28 cellular contexts compared by ENCODE assay signal in genomic region chr2:150778828-150779227, GRCh38.
DNase-seq lines count a peak whose midpoint lies in the region; ATAC-seq, FAIRE-seq and TF ChIP-seq lines count a peak whose summit lies in the region.
"Had no signal": no experiment of that assay in that cellular context is flagged by ENCODE, and none has a peak within 500 bp of the region (broad histone marks: within the 10 kb centered on the region; RNA-seq: fewer than 3 reads in every experiment).

No MANE protein-coding gene starts in this region.

- H2AFZ ChIP-seq in HepG2 (ENCODE audit: low read length) (no peak overlapping the region), endothelial cell of umbilical vein (ENCODE audit: low read depth, low read length) (no peak overlapping the region)
- H2AFZ ChIP-seq: parathyroid adenoma had no signal

- no peak for DNase-seq in HepG2 (ENCODE audit: low spot score)
- peak; percentile 80 for DNase-seq in endothelial cell of umbilical vein (ENCODE audit: low read depth, low spot score)
- no peak for DNase-seq in mesothelial cell of epicardium (ENCODE audit: low spot score in 2 of 2, unreplicated experiment in 2 of 2)
- DNase-seq in testis = peak; percentile 32
- no peak for DNase-seq in cerebellar nuclear complex (lab: John Stamatoyannopoulos, UW)
- no peak for DNase-seq in germinal center (ENCODE audit: low spot score)
- DNase-seq: activated CD4-positive, alpha-beta T cell treated with anti-CD3 and anti-CD28 coated beads for 48 hours; activated CD8-positive, alpha-beta memory T cell treated with anti-CD3 and anti-CD28 coated beads, Interleukin-2, amount 10 ng/mL, durations not matched to agents 7 days and 5 days; BE2C; body of pancreas; COR-L47; GOT3; naive B cell; NCI-H1092 treated with DMSO at 0.1 percent for 48 hours; NCI-H1930; NCI-H748 treated with DMSO at 0.1 percent for 48 hours; SHP77; substantia nigra; SW 1271 had no signal

- H3K4me2 ChIP-seq in HepG2 (ENCODE audit: low read depth, low read length) (no peak overlapping the region), endothelial cell of umbilical vein (ENCODE audit: insufficient read depth, low read length) (peak overlapping the region; percentile 20)

- TF ChIP-seq RAD21 in liver (IDR thresholded peaks at IDR 0.05) (no peak), HepG2 (CRISPR knock-in tag; IDR thresholded peaks at IDR 0.05) (no peak)

- no peak for TF ChIP-seq EP300 in HepG2 (IDR thresholded peaks at IDR 0.05; ENCODE audit: low read depth in 2 of 2, low read length in 2 of 2)
- TF ChIP-seq EP300 in HepG2 (CRISPR knock-in tag; IDR thresholded peaks at IDR 0.05; ENCODE audit: borderline replicate concordance) = no peak

- H3K27ac ChIP-seq in liver (ENCODE audit: low read depth in 1 of 2, low read length in 2 of 2) = no peak overlapping the region
- no peak overlapping the region for H3K27ac ChIP-seq in HepG2 (ENCODE audit: extremely low read length, insufficient read depth, low read length)
- H3K27ac ChIP-seq in endothelial cell of umbilical vein (ENCODE audit: insufficient read depth, low read depth, low read length) = no peak overlapping the region
- H3K27ac ChIP-seq in testis = no peak overlapping the region
- H3K27ac ChIP-seq: body of pancreas, coronary artery, parathyroid adenoma had no signal

- H3K4me3 ChIP-seq in liver (ENCODE audit: low read depth in 1 of 3, low read length in 3 of 3) (no peak overlapping the region), HepG2 (replicated peaks in 1 of 3; ENCODE audit: insufficient read depth in 1 of 3, low read depth in 2 of 3, low read length in 3 of 3) (no peak overlapping the region), endothelial cell of umbilical vein (replicated peaks in 1 of 3; ENCODE audit: insufficient read depth in 1 of 3, low read depth in 1 of 3, low read length in 3 of 3) (no peak overlapping the region), testis (no peak overlapping the region)
- H3K4me3 ChIP-seq: body of pancreas, coronary artery had no signal

- in situ Hi-C loops in HepG2 (cut with HindIII; ENCODE audit: extremely low pct_ligation_motif_present, low pct_unique_long_range_greater_than_20kb) = no loop called here

- no peaks in the 10 kb centered on the region for H3K4me1 ChIP-seq in liver (ENCODE audit: control insufficient read depth in 4 of 4, insufficient read depth in 4 of 4, low read length in 3 of 4)
- no peaks in the 10 kb centered on the region for H3K4me1 ChIP-seq in HepG2 (ENCODE audit: insufficient read depth, low read length)
- peaks cover 12% of the 10 kb centered on the region for H3K4me1 ChIP-seq in endothelial cell of umbilical vein (ENCODE audit: control insufficient read depth, extremely low read depth, insufficient read depth, low read length)
- peaks cover 4% of the 10 kb centered on the region for H3K4me1 ChIP-seq in testis
- H3K4me1 ChIP-seq: BE2C, body of pancreas, parathyroid adenoma had no signal

- FAIRE-seq in HepG2 (lab: Jason Lieb, UNC) (no peak), endothelial cell of umbilical vein (lab: Jason Lieb, UNC) (peak; percentile 97)
- FAIRE-seq: A204.1, keratinocyte had no signal

- CTCF ChIA-PET in HepG2 (lab: Yijun Ruan, JAX; ENCODE audit: low intra/inter-chr PET ratio, low total read pairs) (no interaction called here), endothelial cell of umbilical vein (lab: Charles Lee) (interaction anchor here (1.3 to 1.4 kb wide), 4 partner anchors 9 to 273 kb away, joined by 3 to 5 read pairs (median 4); no protein-coding TSS in a partner anchor)

- H3K9me3 Mint-ChIP-seq in mesothelial cell of epicardium = no peaks in the 10 kb centered on the region
- H3K9me3 Mint-ChIP-seq: activated T-helper 17 cell treated with anti-CD3 and anti-CD28 coated beads, Interleukin-2, amount 50 U/mL, for 72 hours; memory B cell had no signal

- H3K36me3 ChIP-seq in liver (ENCODE audit: control insufficient read depth in 4 of 4, insufficient read depth in 3 of 4, low read depth in 1 of 4, low read length in 3 of 4) (no peaks in the 10 kb centered on the region), HepG2 (replicated peaks in 1 of 2; ENCODE audit: control insufficient read depth in 1 of 2, insufficient read depth in 2 of 2, low read length in 2 of 2) (no peaks in the 10 kb centered on the region), endothelial cell of umbilical vein (ENCODE audit: control insufficient read depth in 2 of 2, extremely low read depth in 1 of 2, insufficient read depth in 2 of 2, low read length in 2 of 2) (no peaks in the 10 kb centered on the region), testis (ENCODE audit: low read depth, missing control alignments) (no peaks in the 10 kb centered on the region)
- H3K36me3 ChIP-seq: BE2C had no signal

- 62% methylated on average over 1 of the region's 1 CpG for WGBS in liver
- WGBS in HepG2 (ENCODE audit: low lambda C conversion rate) = 44% methylated on average over 1 of the region's 1 CpG
- WGBS in testis, 2 donors = 5 to 30% methylated on average over 1 of the region's 1 CpG

- peaks cover 33% of the 10 kb centered on the region for H3K4me1 Mint-ChIP-seq in mesothelial cell of epicardium
- H3K4me1 Mint-ChIP-seq: activated CD8-positive, alpha-beta memory T cell treated with anti-CD3 and anti-CD28 coated beads, Interleukin-2, amount 10 ng/mL, durations not matched to agents 7 days and 5 days; activated T-helper 17 cell treated with anti-CD3 and anti-CD28 coated beads, Interleukin-2, amount 50 U/mL, for 72 hours; memory B cell; naive B cell had no signal

- TF ChIP-seq POLR2A in HepG2 (IDR thresholded peaks at IDR 0.05; ENCODE audit: insufficient read depth in 1 of 2, low read depth in 2 of 2, low read length in 2 of 2) (no peak), endothelial cell of umbilical vein (IDR thresholded peaks at IDR 0.05; ENCODE audit: low read depth, low read length) (no peak), testis (IDR thresholded peaks at IDR 0.05) (no peak)

- ATAC-seq in HepG2 (no peak), HG03025 (IDR thresholded peaks at IDR 0.05; ENCODE audit: low FRiP score, unreplicated experiment) (no peak)
- ATAC-seq: activated CD8-positive, alpha-beta memory T cell treated with anti-CD3 and anti-CD28 coated beads, Interleukin-2, amount 10 ng/mL, durations not matched to agents 7 days and 5 days; activated T-helper 17 cell treated with anti-CD3 and anti-CD28 coated beads, Interleukin-2, amount 50 U/mL, for 72 hours; body of pancreas had no signal

- H3K79me2 ChIP-seq in HepG2 (ENCODE audit: insufficient read depth, low read length) (no peaks in the 10 kb centered on the region), endothelial cell of umbilical vein (ENCODE audit: control insufficient read depth, insufficient read depth, low read length) (no peaks in the 10 kb centered on the region)
- H3K79me2 ChIP-seq: parathyroid adenoma had no signal

- intact Hi-C loops in HepG2 (cut with micrococcal nuclease; ENCODE audit: unreplicated experiment) (no loop called here), endothelial cell of umbilical vein (cut with micrococcal nuclease) (loop anchor here (10.0 kb wide), 1 partner anchor 1184 kb away; no protein-coding TSS in a partner anchor), testis (cut with DNase I; ENCODE audit: low total_unique reads) (no loop called here)

- dilution Hi-C loops in endothelial cell of umbilical vein (cut with MboI; ENCODE audit: extremely low pct_ligation_motif_present, low sequenced_read_pairs) = no loop called here

- peak overlapping the region; percentile 89 for H3K27ac Mint-ChIP-seq in mesothelial cell of epicardium
- H3K27ac Mint-ChIP-seq: activated CD8-positive, alpha-beta memory T cell treated with anti-CD3 and anti-CD28 coated beads, Interleukin-2, amount 10 ng/mL, durations not matched to agents 7 days and 5 days; activated naive CD8-positive, alpha-beta T cell; activated T-helper 17 cell treated with anti-CD3 and anti-CD28 coated beads, Interleukin-2, amount 50 U/mL, for 72 hours; memory B cell; naive B cell had no signal

- no peaks in the 10 kb centered on the region for H3K36me3 Mint-ChIP-seq in mesothelial cell of epicardium
- H3K36me3 Mint-ChIP-seq: activated CD8-positive, alpha-beta memory T cell treated with anti-CD3 and anti-CD28 coated beads, Interleukin-2, amount 10 ng/mL, durations not matched to agents 7 days and 5 days; activated naive CD8-positive, alpha-beta T cell; memory B cell; naive B cell had no signal

- BruUV-seq in HepG2 (replicated peaks; lab: Mats Ljungman, UMichigan) = no TSS peak
- BruUV-seq in endothelial cell of umbilical vein (replicated peaks; lab: Mats Ljungman, UMichigan) = no TSS peak

- TF ChIP-seq CTCF in liver (IDR thresholded peaks at IDR 0.05; ENCODE audit: low read depth, low read length, missing input control) (no peak), HepG2 (CRISPR knock-in tag; IDR thresholded peaks at IDR 0.05) (no peak), endothelial cell of umbilical vein (IDR thresholded peaks at IDR 0.05; ENCODE audit: extremely low read depth in 1 of 2, insufficient read depth in 1 of 2, low read depth in 1 of 2, low read length in 2 of 2) (no peak), mesothelial cell of epicardium (IDR thresholded peaks at IDR 0.05; ENCODE audit: unreplicated experiment) (no peak), testis (IDR thresholded peaks at IDR 0.05) (no peak)

- H3K9me3 ChIP-seq in liver (ENCODE audit: control insufficient read depth in 4 of 4, low read length in 3 of 4) (no peaks in the 10 kb centered on the region), HepG2 (ENCODE audit: low read length) (no peaks in the 10 kb centered on the region), endothelial cell of umbilical vein (replicated peaks; ENCODE audit: control insufficient read depth, insufficient read depth, low read length) (no peaks in the 10 kb centered on the region), testis (no peaks in the 10 kb centered on the region)
- H3K9me3 ChIP-seq: BE2C, body of pancreas had no signal

- H4K20me1 ChIP-seq in HepG2 (ENCODE audit: insufficient read depth, low read length) = no peaks in the 10 kb centered on the region
- H4K20me1 ChIP-seq in endothelial cell of umbilical vein (replicated peaks; ENCODE audit: control insufficient read depth, extremely low read depth, insufficient read depth, low read length) = no peaks in the 10 kb centered on the region

- no peak overlapping the region for H3K9ac ChIP-seq in liver (ENCODE audit: low read depth in 1 of 2, low read length in 2 of 2)
- no peak overlapping the region for H3K9ac ChIP-seq in HepG2 (ENCODE audit: insufficient read depth, low read depth, low read length)
- H3K9ac ChIP-seq in endothelial cell of umbilical vein (replicated peaks; ENCODE audit: extremely low read depth, insufficient read depth, low read length) = no peak overlapping the region
- H3K9ac ChIP-seq: parathyroid adenoma had no signal

- H3K4me3 Mint-ChIP-seq in mesothelial cell of epicardium = no peak overlapping the region
- H3K4me3 Mint-ChIP-seq: activated CD8-positive, alpha-beta memory T cell treated with anti-CD3 and anti-CD28 coated beads, Interleukin-2, amount 10 ng/mL, durations not matched to agents 7 days and 5 days; activated naive CD8-positive, alpha-beta T cell; activated T-helper 17 cell treated with anti-CD3 and anti-CD28 coated beads, Interleukin-2, amount 50 U/mL, for 72 hours; memory B cell; naive B cell had no signal

- no peaks in the 10 kb centered on the region for H3K27me3 ChIP-seq in liver (ENCODE audit: control insufficient read depth in 4 of 4, insufficient read depth in 4 of 4, low read length in 3 of 4)
- H3K27me3 ChIP-seq in HepG2 (ENCODE audit: control insufficient read depth in 1 of 2, insufficient read depth in 2 of 2, low read length in 2 of 2) = no peaks in the 10 kb centered on the region
- no peaks in the 10 kb centered on the region for H3K27me3 ChIP-seq in endothelial cell of umbilical vein (ENCODE audit: control insufficient read depth in 2 of 2, insufficient read depth in 2 of 2, low read length in 2 of 2)
- no peaks in the 10 kb centered on the region for H3K27me3 ChIP-seq in testis
- H3K27me3 ChIP-seq: BE2C, body of pancreas had no signal

- H3K27me3 Mint-ChIP-seq in mesothelial cell of epicardium (ENCODE audit: low read depth) = no peaks in the 10 kb centered on the region
- H3K27me3 Mint-ChIP-seq: activated CD8-positive, alpha-beta memory T cell treated with anti-CD3 and anti-CD28 coated beads, Interleukin-2, amount 10 ng/mL, durations not matched to agents 7 days and 5 days; activated naive CD8-positive, alpha-beta T cell; activated T-helper 17 cell treated with anti-CD3 and anti-CD28 coated beads, Interleukin-2, amount 50 U/mL, for 72 hours; memory B cell; naive B cell had no signal

- POLR2A ChIA-PET in HepG2 (lab: Yijun Ruan, JAX) (no interaction called here), endothelial cell of umbilical vein (lab: Charles Lee) (no interaction called here)

- no peaks in the 10 kb centered on the region for H3K9me1 ChIP-seq in endothelial cell of umbilical vein (replicated peaks; ENCODE audit: control insufficient read depth, extremely low read depth, insufficient read depth, low read length)

Comparison
In these comparisons a context has a peak if more than half of its experiments do, and no peak if none do; other contexts are left out.
1. DNase-seq: peak in endothelial cell of umbilical vein (single experiment) and testis (single experiment); none in HepG2 (single experiment), mesothelial cell of epicardium (0 of 2), cerebellar nuclear complex (0 of 2) and germinal center (single experiment).